In the genomic region with DNA sequence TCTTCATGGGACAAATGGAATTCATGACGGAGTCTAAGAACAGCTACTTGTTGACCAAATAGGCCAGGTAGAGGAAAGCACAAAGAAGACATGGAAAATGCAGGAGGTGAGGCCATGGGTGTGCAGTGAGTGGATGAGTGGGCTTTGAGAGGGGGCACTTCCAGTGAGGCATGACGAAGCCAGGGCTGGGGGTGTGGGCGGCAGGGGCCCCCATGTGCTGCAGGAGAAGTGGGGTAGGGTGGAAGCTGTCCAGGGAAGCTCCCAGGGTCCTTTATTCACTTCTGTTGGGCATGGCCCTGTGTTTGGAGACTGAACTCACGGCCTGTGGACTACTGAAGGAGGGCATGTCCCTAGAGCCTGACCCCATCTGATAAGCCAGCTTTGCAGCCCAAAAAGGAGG, we compare ENCODE assay signal across 23 cellular contexts.
A peak's percentile ranks its signal among the peaks of the same experiment; 100 is the strongest.
DNase-seq lines count a peak whose midpoint lies in the region; ATAC-seq, FAIRE-seq and TF ChIP-seq lines count a peak whose summit lies in the region.
"Had no signal": no experiment of that assay in that cellular context is flagged by ENCODE, and none has a peak within 500 bp of the region (broad histone marks: within the 10 kb centered on the region; RNA-seq: fewer than 3 reads in every experiment).

No MANE protein-coding gene starts in this region.

- H3K9me3 Mint-ChIP-seq in stimulated activated naive CD8-positive, alpha-beta T cell treated with anti-CD3 and anti-CD28 coated beads, Interleukin-15, amount 100 ng/mL, for 72 hours: no peaks in the 10 kb centered on the region
- H3K9me3 Mint-ChIP-seq in neural progenitor cell: no peaks in the 10 kb centered on the region
- no peaks in the 10 kb centered on the region for H3K9me3 Mint-ChIP-seq in CD14-positive monocyte
- H3K9me3 Mint-ChIP-seq: CD4-positive, alpha-beta T cell; CD8-positive, alpha-beta T cell had no signal

- no peak overlapping the region for H3K27ac Mint-ChIP-seq in stimulated activated naive CD8-positive, alpha-beta T cell treated with anti-CD3 and anti-CD28 coated beads, Interleukin-15, amount 100 ng/mL, for 72 hours
- H3K27ac Mint-ChIP-seq in neural progenitor cell (peak overlapping the region; percentile 19), CD14-positive monocyte (no peak overlapping the region)
- H3K27ac Mint-ChIP-seq: B cell; CD4-positive, alpha-beta T cell; CD8-positive, alpha-beta T cell had no signal

- no peaks in the 10 kb centered on the region for H3K36me3 ChIP-seq in HEK293 (ENCODE audit: control insufficient read depth in 2 of 2, insufficient read depth in 1 of 2, low read length in 2 of 2)
- no peaks in the 10 kb centered on the region for H3K36me3 ChIP-seq in neural progenitor cell
- no peaks in the 10 kb centered on the region for H3K36me3 ChIP-seq in trophoblast cell (ENCODE audit: control insufficient read depth in 1 of 2, insufficient read depth in 2 of 2, low read length in 2 of 2)
- H3K36me3 ChIP-seq in small intestine (ENCODE audit: control insufficient read depth in 2 of 2, insufficient read depth in 2 of 2, low read length in 2 of 2): no peaks in the 10 kb centered on the region
- H3K36me3 ChIP-seq: BLaER1 treated with 17β-estradiol and CSF1 and Interleukin-3, amounts not matched to agents 10 nM and 100 nM had no signal

- H3K79me2 ChIP-seq in neural progenitor cell (ENCODE audit: low read depth) (no peaks in the 10 kb centered on the region), trophoblast cell (ENCODE audit: control insufficient read depth, insufficient read depth, low read length, poor library complexity) (no peaks in the 10 kb centered on the region)

- no peak overlapping the region for H4K91ac ChIP-seq in trophoblast cell (ENCODE audit: low read depth, low read length)

- H3K4ac ChIP-seq in trophoblast cell (ENCODE audit: low read depth, low read length): no peak overlapping the region

- CTCF ChIA-PET in HEK293 (lab: Yijun Ruan, JAX): interaction anchor here (0.7 to 0.9 kb wide), 2 partner anchors 146 to 242 kb away, joined by 3 to 4 read pairs; no protein-coding TSS in a partner anchor

- no peaks in the 10 kb centered on the region for H3K27me3 ChIP-seq in neural progenitor cell
- H3K27me3 ChIP-seq in trophoblast cell (ENCODE audit: insufficient read depth, low read length): no peaks in the 10 kb centered on the region
- H3K27me3 ChIP-seq in small intestine (ENCODE audit: control insufficient read depth in 2 of 2, insufficient read depth in 2 of 2, low read length in 2 of 2): no peaks in the 10 kb centered on the region
- H3K27me3 ChIP-seq: BLaER1 treated with 17β-estradiol and CSF1 and Interleukin-3, amounts not matched to agents 10 nM and 100 nM had no signal

- H3K79me1 ChIP-seq in trophoblast cell (ENCODE audit: low read length): peaks cover 14% of the 10 kb centered on the region

- no peaks in the 10 kb centered on the region for H3F3A ChIP-seq in neural progenitor cell (ENCODE audit: low read depth)

- H3K14ac ChIP-seq in trophoblast cell (ENCODE audit: low read length): no peak overlapping the region

- H2AK5ac ChIP-seq in trophoblast cell (ENCODE audit: low read length): no peak overlapping the region

- POLR2A ChIA-PET in HEK293 (lab: Yijun Ruan, JAX): no interaction called here

- H2AFZ ChIP-seq in neural progenitor cell (replicated peaks) (no peak overlapping the region), trophoblast cell (ENCODE audit: insufficient read depth, low read length, poor library complexity) (no peak overlapping the region)

- peak overlapping the region; percentile 13 for H2BK12ac ChIP-seq in trophoblast cell (ENCODE audit: low read length)

- H3K27me3 Mint-ChIP-seq in stimulated activated naive CD8-positive, alpha-beta T cell treated with anti-CD3 and anti-CD28 coated beads, Interleukin-15, amount 100 ng/mL, for 72 hours: peaks cover 7% of the 10 kb centered on the region
- H3K27me3 Mint-ChIP-seq in neural progenitor cell (ENCODE audit: insufficient read depth, low read depth): peaks cover 6% of the 10 kb centered on the region
- peaks cover 2 to 7% (median 2%) of the 10 kb centered on the region in 3 donors for H3K27me3 Mint-ChIP-seq in CD14-positive monocyte (ENCODE audit: low read depth in 3 of 3)

- DNase-seq in stimulated activated naive CD8-positive, alpha-beta T cell treated with anti-CD3 and anti-CD28 coated beads, Interleukin-15, amount 100 ng/mL, for 72 hours: no peak
- DNase-seq in stimulated activated naive CD8-positive, alpha-beta T cell treated with anti-CD3 and anti-CD28 coated beads, Interleukin-15, Interleukin-2, amounts not matched to agents 100 U/mL and 50 U/mL, for 24 hours: no peak
- DNase-seq in neural progenitor cell (ENCODE audit: low spot score): no peak
- no peak for DNase-seq in trophoblast cell
- no peak for DNase-seq in CD14-positive monocyte (ENCODE audit: low spot score)
- DNase-seq in small intestine: no peak
- DNase-seq: AML-193; Caco-2; Calu3; CD4-positive, alpha-beta T cell; CD8-positive, alpha-beta T cell; DMS79 treated with DMSO at 0.1 percent for 48 hours; GF-D8 had no signal

- TF ChIP-seq CTCF in HEK293 (tag by site-specific recombination; IDR thresholded peaks at IDR 0.05) (no peak), neural progenitor cell (IDR thresholded peaks at IDR 0.05) (no peak), CD14-positive monocyte (IDR thresholded peaks at IDR 0.05) (no peak)

- H2BK5ac ChIP-seq in trophoblast cell (ENCODE audit: low read depth, low read length, poor library complexity): no peak overlapping the region

- H3K23ac ChIP-seq in trophoblast cell (ENCODE audit: low read length): no peak overlapping the region

- FAIRE-seq in small intestine (lab: Jason Lieb, UNC): no peak
- FAIRE-seq: A549, D721Med, G401.6, GM12891, GM19239 had no signal

- H2BK120ac ChIP-seq in trophoblast cell (ENCODE audit: insufficient read depth, low read length, poor library complexity): no peak overlapping the region

- peak; percentile 30 for ATAC-seq in stimulated activated naive CD8-positive, alpha-beta T cell treated with anti-CD3 and anti-CD28 coated beads, Interleukin-15, amount 100 ng/mL, for 72 hours
- no peak for ATAC-seq in stimulated activated naive CD8-positive, alpha-beta T cell treated with anti-CD3 and anti-CD28 coated beads, Interleukin-15, Interleukin-2, amounts not matched to agents 100 U/mL and 50 U/mL, for 24 hours
- no peak for ATAC-seq in GM19455 (IDR thresholded peaks at IDR 0.05; ENCODE audit: unreplicated experiment)
- ATAC-seq: A549; CD8-positive, alpha-beta T cell had no signal

- H3K9ac ChIP-seq in neural progenitor cell (no peak overlapping the region), trophoblast cell (ENCODE audit: low read length) (no peak overlapping the region)
- H3K9ac ChIP-seq: BLaER1 treated with 17β-estradiol and CSF1 and Interleukin-3, amounts not matched to agents 10 nM and 100 nM had no signal

- no peak overlapping the region for H3K18ac ChIP-seq in trophoblast cell (ENCODE audit: low read length)

- no peak overlapping the region for H4K8ac ChIP-seq in trophoblast cell (ENCODE audit: low read depth, low read length)

- H3K36me3 Mint-ChIP-seq in neural progenitor cell (no peaks in the 10 kb centered on the region), CD14-positive monocyte (no peaks in the 10 kb centered on the region)
- H3K36me3 Mint-ChIP-seq: CD8-positive, alpha-beta T cell had no signal

- no peaks in the 10 kb centered on the region for H3K4me1 ChIP-seq in HEK293 (ENCODE audit: control insufficient read depth, insufficient read depth, low read length)
- H3K4me1 ChIP-seq in neural progenitor cell: peaks cover 7% of the 10 kb centered on the region
- peaks cover 9 to 25% of the 10 kb centered on the region in 2 experiments for H3K4me1 ChIP-seq in trophoblast cell (ENCODE audit: control insufficient read depth in 1 of 2, insufficient read depth in 2 of 2, low read length in 2 of 2)
- peaks cover 2 to 3% of the 10 kb centered on the region in 2 donors for H3K4me1 ChIP-seq in small intestine (ENCODE audit: control insufficient read depth in 2 of 2, insufficient read depth in 1 of 2, low read depth in 1 of 2, low read length in 1 of 2)
- H3K4me1 ChIP-seq: A549, Caco-2 had no signal

- no peak overlapping the region for H3K4me3 Mint-ChIP-seq in stimulated activated naive CD8-positive, alpha-beta T cell treated with anti-CD3 and anti-CD28 coated beads, Interleukin-15, amount 100 ng/mL, for 72 hours
- no peak overlapping the region for H3K4me3 Mint-ChIP-seq in neural progenitor cell
- H3K4me3 Mint-ChIP-seq in CD14-positive monocyte: no peak overlapping the region
- H3K4me3 Mint-ChIP-seq: B cell; CD4-positive, alpha-beta T cell; CD8-positive, alpha-beta T cell had no signal

- no CpG with 5 or more reads among the region's 4 CpGs for WGBS in trophoblast cell (ENCODE audit: extremely low coverage, insufficient coverage, insufficient read length)
- 81 to 89% (median 83%) methylated on average over 4 of the region's 4 CpGs for WGBS in small intestine, 3 donors

- no peak overlapping the region for H3K4me2 ChIP-seq in neural progenitor cell
- H3K4me2 ChIP-seq in trophoblast cell (ENCODE audit: low read length): no peak overlapping the region
- H3K4me2 ChIP-seq: A549; BLaER1 treated with 17β-estradiol and CSF1 and Interleukin-3, amounts not matched to agents 10 nM and 100 nM had no signal

- H4K20me1 ChIP-seq in neural progenitor cell (ENCODE audit: low read depth): no peaks in the 10 kb centered on the region
- H4K20me1 ChIP-seq: BLaER1 treated with 17β-estradiol and CSF1 and Interleukin-3, amounts not matched to agents 10 nM and 100 nM had no signal

- no peak overlapping the region for H3K4me3 ChIP-seq in HEK293 (ENCODE audit: low read depth, low read length)
- no peak overlapping the region for H3K4me3 ChIP-seq in neural progenitor cell
- H3K4me3 ChIP-seq in trophoblast cell (ENCODE audit: low read depth, low read length): no peak overlapping the region
- H3K4me3 ChIP-seq in small intestine (ENCODE audit: low read depth in 1 of 2, low read length in 2 of 2): no peak overlapping the region
- H3K4me3 ChIP-seq: A549; BLaER1 treated with 17β-estradiol and CSF1 and Interleukin-3, amounts not matched to agents 10 nM and 100 nM had no signal

- H3K9me3 ChIP-seq in HEK293 (ENCODE audit: control insufficient read depth, insufficient read depth, low read depth, low read length): no peaks in the 10 kb centered on the region
- no peaks in the 10 kb centered on the region for H3K9me3 ChIP-seq in neural progenitor cell (ENCODE audit: low read depth)
- no peaks in the 10 kb centered on the region for H3K9me3 ChIP-seq in trophoblast cell (ENCODE audit: insufficient read depth, low read depth, low read length)
- no peaks in the 10 kb centered on the region for H3K9me3 ChIP-seq in small intestine (ENCODE audit: control insufficient read depth, low read depth)
- H3K9me3 ChIP-seq: A549; BLaER1 treated with 17β-estradiol and CSF1 and Interleukin-3, amounts not matched to agents 10 nM and 100 nM; Caco-2 had no signal

- H3K27ac ChIP-seq in HEK293 (ENCODE audit: extremely low read depth, low read depth, low read length) (no peak overlapping the region), neural progenitor cell (no peak overlapping the region), trophoblast cell (ENCODE audit: low read depth, low read length) (no peak overlapping the region), small intestine (ENCODE audit: low read depth in 1 of 2, low read length in 1 of 2) (no peak overlapping the region)
- H3K27ac ChIP-seq: 22Rv1; A549; BLaER1 treated with 17β-estradiol and CSF1 and Interleukin-3, amounts not matched to agents 10 nM and 100 nM had no signal

- H3K4me1 Mint-ChIP-seq in stimulated activated naive CD8-positive, alpha-beta T cell treated with anti-CD3 and anti-CD28 coated beads, Interleukin-15, amount 100 ng/mL, for 72 hours: no peaks in the 10 kb centered on the region
- H3K4me1 Mint-ChIP-seq in neural progenitor cell (peaks cover 19% of the 10 kb centered on the region), CD14-positive monocyte (no peaks in the 10 kb centered on the region)
- H3K4me1 Mint-ChIP-seq: B cell had no signal

- intact Hi-C loops in CD14-positive monocyte (cut with micrococcal nuclease): no loop called here

- no peak overlapping the region for H4K12ac ChIP-seq in trophoblast cell (ENCODE audit: low read depth, low read length)
